ENCODE assay signal across 12 cellular contexts in genomic region chr14:73782623-73783022, GRCh38.
DNase-seq lines count a peak whose midpoint lies in the region; ATAC-seq and TF ChIP-seq lines count a peak whose summit lies in the region.
"Had no signal": no experiment of that assay in that cellular context is flagged by ENCODE, and none has a peak within 500 bp of the region (broad histone marks: within the 10 kb centered on the region; RNA-seq: fewer than 3 reads in every experiment).

No MANE protein-coding gene starts in this region.

- H3K27ac Mint-ChIP-seq in CD8-positive, alpha-beta T cell, result peak overlapping the region; percentile 94

- no peaks in the 10 kb centered on the region for H3K9me3 ChIP-seq in CD8-positive, alpha-beta T cell (ENCODE audit: low read length)
- no peaks in the 10 kb centered on the region for H3K9me3 ChIP-seq in SK-N-MC (ENCODE audit: low read depth, low read length)
- no peaks in the 10 kb centered on the region for H3K9me3 ChIP-seq in gastroesophageal sphincter

- peaks cover 62% of the 10 kb centered on the region for H3K4me1 Mint-ChIP-seq in CD8-positive, alpha-beta T cell (ENCODE audit: low read depth)

- H3K4me3 Mint-ChIP-seq in CD8-positive, alpha-beta T cell, result no peak overlapping the region

- no peaks in the 10 kb centered on the region for H3K36me3 ChIP-seq in CD8-positive, alpha-beta T cell (ENCODE audit: insufficient read depth, low read length)
- H3K36me3 ChIP-seq in SK-N-MC (ENCODE audit: insufficient read depth, low read length) (no peaks in the 10 kb centered on the region), gastroesophageal sphincter (no peaks in the 10 kb centered on the region), rectal smooth muscle tissue (ENCODE audit: control insufficient read depth, insufficient read depth, low read length) (peaks cover 4% of the 10 kb centered on the region)

- H3K4me3 ChIP-seq in CD8-positive, alpha-beta T cell (ENCODE audit: low read depth, low read length), result no peak overlapping the region
- no peak overlapping the region for H3K4me3 ChIP-seq in SK-N-MC
- no peak overlapping the region for H3K4me3 ChIP-seq in gastroesophageal sphincter
- H3K4me3 ChIP-seq in rectal smooth muscle tissue (ENCODE audit: low read length), result no peak overlapping the region

- no peak overlapping the region for H3K27ac ChIP-seq in CD8-positive, alpha-beta T cell (ENCODE audit: low read depth, low read length)
- H3K27ac ChIP-seq in SK-N-MC (0 out of 2 replicates have a peak overlapping the region, but pooled peaks have one; percentile 86), gastroesophageal sphincter (peak overlapping the region; percentile 96 to 100 (median 99)), rectal smooth muscle tissue (ENCODE audit: low read depth, low read length) (peak overlapping the region; percentile 97)

- H3K36me3 Mint-ChIP-seq in CD8-positive, alpha-beta T cell, result peaks cover 28% of the 10 kb centered on the region

- no peaks in the 10 kb centered on the region for H3K27me3 Mint-ChIP-seq in CD8-positive, alpha-beta T cell (ENCODE audit: low read depth)
- H3K27me3 Mint-ChIP-seq: memory B cell had no signal

- no peak overlapping the region for H3K9ac ChIP-seq in SK-N-MC (ENCODE audit: insufficient read length)
- no peak overlapping the region for H3K9ac ChIP-seq in rectal smooth muscle tissue (ENCODE audit: low read length)

- POLR2A ChIA-PET in CD8-positive, alpha-beta T cell (lab: Charles Lee), result interaction anchor here (1.1 kb wide), 1 partner anchor 11 kb away, joined by 4 read pairs; no protein-coding TSS in a partner anchor

- peaks cover 44% of the 10 kb centered on the region for H3K4me1 ChIP-seq in CD8-positive, alpha-beta T cell (ENCODE audit: insufficient read depth, low read length)
- H3K4me1 ChIP-seq in gastroesophageal sphincter, result peaks cover 21 to 82% (median 36%) of the 10 kb centered on the region in 3 donors
- peaks cover 33% of the 10 kb centered on the region for H3K4me1 ChIP-seq in rectal smooth muscle tissue (ENCODE audit: control insufficient read depth, insufficient read depth, low read length)

- no peak for TF ChIP-seq CTCF in CD8-positive, alpha-beta T cell (IDR thresholded peaks at IDR 0.05)
- no peak for TF ChIP-seq CTCF in gastroesophageal sphincter (IDR thresholded peaks at IDR 0.05)

- WGBS in gastroesophageal sphincter (ENCODE audit: low coverage in 1 of 2), 2 donors, result 100% methylated on average over 2 of the region's 2 CpGs; no CpG with 5 or more reads in 1 of the 2 donors

- CTCF ChIA-PET in CD8-positive, alpha-beta T cell (lab: Charles Lee), result interaction anchor here (1.3 to 7.5 kb wide), 2 partner anchors 24 to 41 kb away, joined by 3 to 61 read pairs; a partner anchor contains a TSS

- TF ChIP-seq EP300 in gastroesophageal sphincter (IDR thresholded peaks at IDR 0.05), result no peak

- intact Hi-C loops in CD8-positive, alpha-beta T cell (cut with DNase I, micrococcal nuclease), result no loop called here

- DNase-seq in CD8-positive, alpha-beta T cell, result no peak
- no peak for DNase-seq in SK-N-MC (ENCODE audit: low read depth, low spot score)
- no peak for DNase-seq in superior temporal gyrus (ENCODE audit: extremely low spot score)
- no peak for DNase-seq in cerebellum (ENCODE audit: low spot score)
- no peak for DNase-seq in amniotic stem cell (lab: John Stamatoyannopoulos, UW)
- DNase-seq: Calu3, caudate nucleus, SHP77 had no signal

- TF ChIP-seq POLR2A in gastroesophageal sphincter (IDR thresholded peaks at IDR 0.05), result no peak

- no peaks in the 10 kb centered on the region for H3K27me3 ChIP-seq in CD8-positive, alpha-beta T cell (ENCODE audit: insufficient read depth, low read length)
- H3K27me3 ChIP-seq in gastroesophageal sphincter (no peaks in the 10 kb centered on the region), rectal smooth muscle tissue (ENCODE audit: control insufficient read depth, insufficient read depth, low read length) (no peaks in the 10 kb centered on the region)

- H3K9me3 Mint-ChIP-seq in CD8-positive, alpha-beta T cell, result no peaks in the 10 kb centered on the region
- H3K9me3 Mint-ChIP-seq: memory B cell had no signal

- no peak for ATAC-seq in CD8-positive, alpha-beta T cell
- no peak for ATAC-seq in gastroesophageal sphincter
- ATAC-seq in GM19035 (IDR thresholded peaks at IDR 0.05; ENCODE audit: unreplicated experiment), result no peak
